In genomic region chr13:110519506-110519905, GRCh38 we compare ENCODE assay signal across 15 cellular contexts. TPM values are rescaled to one million over a fixed set of nuclear protein-coding genes. Genes with fewer than 3 reads are reported as not detected.
A peak's percentile ranks its signal among the peaks of the same experiment; 100 is the strongest.
DNase-seq lines count a peak whose midpoint lies in the region; ATAC-seq and TF ChIP-seq lines count a peak whose summit lies in the region.
"Had no signal": no experiment of that assay in that cellular context is flagged by ENCODE, and none has a peak within 500 bp of the region (broad histone marks: within the 10 kb centered on the region; RNA-seq: fewer than 3 reads in every experiment).

No MANE protein-coding gene starts in this region.

- peak overlapping the region; percentile 40; the same call in 1 of the 2 replicates for H3K27ac Mint-ChIP-seq in GM23338
- H3K27ac Mint-ChIP-seq in T-helper 17 cell: no peak overlapping the region

- no peak overlapping the region for H3K27ac ChIP-seq in GM23338 (ENCODE audit: low read depth)
- peak overlapping the region; percentile 88 to 92 for H3K27ac ChIP-seq in coronary artery
- H3K27ac ChIP-seq in neutrophil: peak overlapping the region; percentile 89
- H3K27ac ChIP-seq in tibial nerve: peak overlapping the region in 3 of 4 donors; percentile 80 to 93 (median 89)
- H3K27ac ChIP-seq in dorsolateral prefrontal cortex: peak overlapping the region in 1 of 59 donors; percentile 5
- H3K27ac ChIP-seq: KMS-11 had no signal

- no peaks in the 10 kb centered on the region for H3K4me1 ChIP-seq in GM23338 (ENCODE audit: insufficient read depth)
- peaks cover 49 to 71% of the 10 kb centered on the region in 2 experiments for H3K4me1 ChIP-seq in neutrophil (ENCODE audit: control insufficient read depth in 1 of 2, insufficient read depth in 1 of 2, low read depth in 1 of 2, low read length in 1 of 2)
- H3K4me1 ChIP-seq in tibial nerve: peaks cover 0 to 73% (median 43%) of the 10 kb centered on the region in 4 donors

- TF ChIP-seq POLR2A in tibial nerve (IDR thresholded peaks at IDR 0.05): no peak

- H3K36me3 ChIP-seq in GM23338 (ENCODE audit: insufficient read depth): no peaks in the 10 kb centered on the region
- H3K36me3 ChIP-seq in neutrophil: no peaks in the 10 kb centered on the region
- H3K36me3 ChIP-seq in tibial nerve: peaks cover 0 to 29% (median 0%) of the 10 kb centered on the region in 3 donors

- no peak overlapping the region for H3K4me3 ChIP-seq in GM23338
- no peak overlapping the region for H3K4me3 ChIP-seq in coronary artery
- H3K4me3 ChIP-seq in neutrophil (ENCODE audit: low read depth in 1 of 2, low read length in 1 of 2): no peak overlapping the region
- no peak overlapping the region for H3K4me3 ChIP-seq in tibial nerve
- no peak overlapping the region for H3K4me3 ChIP-seq in dorsolateral prefrontal cortex

- TF ChIP-seq CTCF in GM23338 (conservative IDR thresholded peaks at IDR 0.05; ENCODE audit: low read depth in 2 of 2) (no peak), coronary artery (IDR thresholded peaks at IDR 0.05) (no peak), neutrophil (IDR thresholded peaks at IDR 0.05) (no peak), tibial nerve (IDR thresholded peaks at IDR 0.05) (no peak), dorsolateral prefrontal cortex (IDR thresholded peaks at IDR 0.05 in 54 of 56, conservative IDR thresholded peaks at IDR 0.05 in 2 of 56; ENCODE audit: low read depth in 1 of 56, partially characterized antibody in 56 of 56) (no peak)

- 88 to 96% methylated on average over 7 of the region's 7 CpGs for WGBS in tibial nerve, 2 donors

- TF ChIP-seq EP300 in tibial nerve (IDR thresholded peaks at IDR 0.05): no peak

- no peak overlapping the region for H3K4me3 Mint-ChIP-seq in GM23338
- no peak overlapping the region for H3K4me3 Mint-ChIP-seq in T-helper 17 cell

- no peak overlapping the region for H3K4me2 ChIP-seq in GM23338
- H3K4me2 ChIP-seq: KMS-11 had no signal

- H3F3A ChIP-seq in GM23338 (replicated peaks; ENCODE audit: low read depth): no peaks in the 10 kb centered on the region

- H3K9me3 ChIP-seq in neutrophil (no peaks in the 10 kb centered on the region), tibial nerve (no peaks in the 10 kb centered on the region), T-helper 17 cell (ENCODE audit: control insufficient read depth, low read length, poor library complexity, severe bottlenecking) (no peaks in the 10 kb centered on the region)

- no peak for ATAC-seq in GM23338
- ATAC-seq in T-helper 17 cell: no peak
- ATAC-seq: HepG2, Right ventricle myocardium inferior had no signal

- H3K4me1 Mint-ChIP-seq in GM23338: peaks cover 10% of the 10 kb centered on the region
- H3K4me1 Mint-ChIP-seq in T-helper 17 cell: peaks cover 4% of the 10 kb centered on the region

- no peaks in the 10 kb centered on the region for H4K20me1 ChIP-seq in GM23338 (replicated peaks; ENCODE audit: insufficient read depth)

- peaks cover 3% of the 10 kb centered on the region for H3K79me2 ChIP-seq in GM23338 (replicated peaks; ENCODE audit: insufficient read depth)

- H3K27me3 Mint-ChIP-seq in GM23338 (ENCODE audit: insufficient read depth, low read depth, poor library complexity) (peaks cover 9% of the 10 kb centered on the region), T-helper 17 cell (peaks cover 10% of the 10 kb centered on the region)

- no peaks in the 10 kb centered on the region for H3K9me3 Mint-ChIP-seq in GM23338

- H3K27me3 ChIP-seq in GM23338 (ENCODE audit: insufficient read depth) (no peaks in the 10 kb centered on the region), neutrophil (peaks cover 3% of the 10 kb centered on the region), tibial nerve (no peaks in the 10 kb centered on the region), dorsolateral prefrontal cortex (no peaks in the 10 kb centered on the region)

- DNase-seq in GM23338 (ENCODE audit: low spot score) (no peak), coronary artery (ENCODE audit: low spot score) (no peak), tibial nerve (ENCODE audit: low spot score in 2 of 2) (no peak), T-helper 17 cell (no peak), middle frontal gyrus (ENCODE audit: extremely low spot score, low spot score) (no peak), dorsolateral prefrontal cortex (no peak), hepatic stellate cell (ENCODE audit: low spot score) (no peak)
- DNase-seq: NCI-H1092, NCI-H1694, NCI-H446 treated with DMSO at 0.1 percent for 48 hours, NCI-H748 treated with DMSO at 0.1 percent for 48 hours had no signal

- H3K9me2 ChIP-seq in GM23338 (ENCODE audit: insufficient read depth): no peaks in the 10 kb centered on the region

- H3K36me3 Mint-ChIP-seq in GM23338 (ENCODE audit: low read depth) (no peaks in the 10 kb centered on the region), T-helper 17 cell (ENCODE audit: low read depth) (peaks cover 2% of the 10 kb centered on the region)

- no peak overlapping the region for H2AFZ ChIP-seq in GM23338

- intact Hi-C loops in dorsolateral prefrontal cortex (cut with DNase I): no loop called here

TF ChIP-seq in GM23338, 12 proteins besides CTCF, POLR2A, EP300 and RAD21 (continues in another document):
- TF ChIP-seq, protein P1, sequence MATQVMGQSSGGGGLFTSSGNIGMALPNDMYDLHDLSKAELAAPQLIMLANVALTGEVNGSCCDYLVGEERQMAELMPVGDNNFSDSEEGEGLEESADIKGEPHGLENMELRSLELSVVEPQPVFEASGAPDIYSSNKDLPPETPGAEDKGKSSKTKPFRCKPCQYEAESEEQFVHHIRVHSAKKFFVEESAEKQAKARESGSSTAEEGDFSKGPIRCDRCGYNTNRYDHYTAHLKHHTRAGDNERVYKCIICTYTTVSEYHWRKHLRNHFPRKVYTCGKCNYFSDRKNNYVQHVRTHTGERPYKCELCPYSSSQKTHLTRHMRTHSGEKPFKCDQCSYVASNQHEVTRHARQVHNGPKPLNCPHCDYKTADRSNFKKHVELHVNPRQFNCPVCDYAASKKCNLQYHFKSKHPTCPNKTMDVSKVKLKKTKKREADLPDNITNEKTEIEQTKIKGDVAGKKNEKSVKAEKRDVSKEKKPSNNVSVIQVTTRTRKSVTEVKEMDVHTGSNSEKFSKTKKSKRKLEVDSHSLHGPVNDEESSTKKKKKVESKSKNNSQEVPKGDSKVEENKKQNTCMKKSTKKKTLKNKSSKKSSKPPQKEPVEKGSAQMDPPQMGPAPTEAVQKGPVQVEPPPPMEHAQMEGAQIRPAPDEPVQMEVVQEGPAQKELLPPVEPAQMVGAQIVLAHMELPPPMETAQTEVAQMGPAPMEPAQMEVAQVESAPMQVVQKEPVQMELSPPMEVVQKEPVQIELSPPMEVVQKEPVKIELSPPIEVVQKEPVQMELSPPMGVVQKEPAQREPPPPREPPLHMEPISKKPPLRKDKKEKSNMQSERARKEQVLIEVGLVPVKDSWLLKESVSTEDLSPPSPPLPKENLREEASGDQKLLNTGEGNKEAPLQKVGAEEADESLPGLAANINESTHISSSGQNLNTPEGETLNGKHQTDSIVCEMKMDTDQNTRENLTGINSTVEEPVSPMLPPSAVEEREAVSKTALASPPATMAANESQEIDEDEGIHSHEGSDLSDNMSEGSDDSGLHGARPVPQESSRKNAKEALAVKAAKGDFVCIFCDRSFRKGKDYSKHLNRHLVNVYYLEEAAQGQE (IDR thresholded peaks at IDR 0.05; ENCODE audit: unreplicated experiment): no peak
- no peak for TF ChIP-seq EZH2 (IDR thresholded peaks at IDR 0.05; ENCODE audit: low read depth, unreplicated experiment)
- TF ChIP-seq NANOG (IDR thresholded peaks at IDR 0.05; ENCODE audit: borderline replicate concordance): no peak
- TF ChIP-seq POLR2AphosphoS5 (IDR thresholded peaks at IDR 0.05; ENCODE audit: low read depth): no peak
- no peak for TF ChIP-seq ZNF331 (CRISPR knock-in tag; IDR thresholded peaks at IDR 0.05; ENCODE audit: low read depth)
- TF ChIP-seq JUNB (IDR thresholded peaks at IDR 0.05; ENCODE audit: unreplicated experiment): no peak
- TF ChIP-seq STAT1 (IDR thresholded peaks at IDR 0.05; ENCODE audit: unreplicated experiment): no peak
- TF ChIP-seq EZH2phosphoT487 (IDR thresholded peaks at IDR 0.05; ENCODE audit: unreplicated experiment): no peak
- TF ChIP-seq ZNF114 (CRISPR knock-in tag; IDR thresholded peaks at IDR 0.05): no peak
- TF ChIP-seq CREB1 (CRISPR knock-in tag; IDR thresholded peaks at IDR 0.05; ENCODE audit: low read depth): no peak
- TF ChIP-seq, protein P2, sequence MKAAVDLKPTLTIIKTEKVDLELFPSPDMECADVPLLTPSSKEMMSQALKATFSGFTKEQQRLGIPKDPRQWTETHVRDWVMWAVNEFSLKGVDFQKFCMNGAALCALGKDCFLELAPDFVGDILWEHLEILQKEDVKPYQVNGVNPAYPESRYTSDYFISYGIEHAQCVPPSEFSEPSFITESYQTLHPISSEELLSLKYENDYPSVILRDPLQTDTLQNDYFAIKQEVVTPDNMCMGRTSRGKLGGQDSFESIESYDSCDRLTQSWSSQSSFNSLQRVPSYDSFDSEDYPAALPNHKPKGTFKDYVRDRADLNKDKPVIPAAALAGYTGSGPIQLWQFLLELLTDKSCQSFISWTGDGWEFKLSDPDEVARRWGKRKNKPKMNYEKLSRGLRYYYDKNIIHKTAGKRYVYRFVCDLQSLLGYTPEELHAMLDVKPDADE (IDR thresholded peaks at IDR 0.05): no peak

RNA-seq across cellular contexts. Expression of gene RAB20, which starts 42.0 kb away (rescaled TPM):
- total RNA-seq in GM23338 (2014; rRNA removed; shearing (Covaris generic)): 26.6 and 32.1 TPM in 2 replicates
- 11.8 and 12.3 TPM in 2 replicates for polyA plus RNA-seq in GM23338 (2016; fragmentation: Nextera tagmentation; extraction: Ambion mirVana)
- total RNA-seq in tibial nerve (10 to 100 TPM; 28.5 to 52.5 (median 30.2) TPM), T-helper 17 cell (1 to 10 TPM; 1.2 to 1.4 TPM), dorsolateral prefrontal cortex (10 to 100 TPM in 2 of 120 experiments, 1 to 10 TPM in 117, under 1 TPM in 1; 0.95 to 11.3 (median 3.6) TPM)
